Comparison of ENCODE assay signal across 10 cellular contexts in the genomic region with DNA sequence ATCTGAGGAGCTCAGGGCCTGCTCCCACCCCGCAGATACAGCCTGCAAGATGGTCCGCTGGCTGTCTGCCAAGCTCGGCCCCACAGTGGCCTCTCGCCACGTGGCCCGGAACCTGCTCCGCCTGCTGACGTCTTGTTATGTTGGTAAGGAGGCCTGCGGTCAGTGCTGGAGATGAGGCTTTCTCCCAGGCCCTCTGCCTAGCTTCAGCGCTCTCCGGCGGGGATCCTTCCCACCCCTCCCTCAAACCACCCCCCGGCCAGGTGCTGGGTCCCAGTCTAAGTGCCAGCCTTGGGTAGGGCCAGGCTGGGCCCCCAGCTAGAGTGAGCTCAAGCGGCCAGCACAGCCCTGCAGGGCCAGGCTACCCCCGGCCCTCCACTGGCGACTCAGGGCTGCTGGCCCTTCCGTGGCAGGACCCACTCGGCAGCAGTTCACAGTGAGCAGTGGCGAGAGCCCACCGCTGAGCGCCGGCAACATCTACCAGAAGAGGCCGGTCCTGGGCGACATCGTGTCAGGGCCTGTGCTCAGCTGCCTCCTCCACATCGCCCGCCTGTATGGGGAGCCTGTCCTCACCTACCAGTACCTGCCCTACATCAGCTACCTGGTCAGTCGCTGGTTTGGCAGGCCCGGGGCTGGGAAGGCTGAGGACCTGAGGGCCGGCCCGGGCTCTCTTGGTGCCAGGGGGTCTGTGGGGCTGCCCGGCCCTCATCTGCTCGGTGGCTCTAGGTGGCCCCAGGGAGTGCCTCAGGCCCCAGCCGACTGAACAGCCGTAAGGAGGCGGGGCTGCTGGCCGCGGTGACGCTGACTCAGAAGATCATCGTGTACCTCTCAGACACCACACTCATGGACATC. TPM values are rescaled to one million over a fixed set of nuclear protein-coding genes. Genes with fewer than 3 reads are reported as not detected.
DNase-seq lines count a peak whose midpoint lies in the region; ATAC-seq, FAIRE-seq and TF ChIP-seq lines count a peak whose summit lies in the region.
"Had no signal": no experiment of that assay in that cellular context is flagged by ENCODE, and none has a peak within 500 bp of the region (broad histone marks: within the 10 kb centered on the region; RNA-seq: fewer than 3 reads in every experiment).

No MANE protein-coding gene starts in this region.

- peak overlapping the region; percentile 28 for H3K4me3 ChIP-seq in upper lobe of right lung

- H3K36me3 Mint-ChIP-seq in dendritic cell treated with granulocyte-macrophage colony-stimulating factor and Interleukin-4, amounts not matched to agents 40 ng/mL and 50 ng/mL, for 4 days (ENCODE audit: low read depth) = peaks cover 100% of the 10 kb centered on the region
- H3K36me3 Mint-ChIP-seq in mesothelial cell of epicardium = peaks cover 12% of the 10 kb centered on the region
- H3K36me3 Mint-ChIP-seq in Calu3 (ENCODE audit: insufficient read depth, unreplicated experiment) = peaks cover under 1% of the 10 kb centered on the region
- H3K36me3 Mint-ChIP-seq: activated naive CD4-positive, alpha-beta T cell treated with anti-CD3 and anti-CD28 coated beads, Interleukin-2, amount 50 U/mL, for 72 hours had no signal

- CTCF ChIA-PET in Calu3 (lab: Charles Lee) (interaction anchor here (0.6 kb wide), 1 partner anchor 35 kb away, joined by 3 read pairs; no protein-coding TSS in a partner anchor), HEK293T (lab: Yijun Ruan, JAX) (no interaction called here)

- BruUV-seq in Calu3 (replicated peaks; lab: Mats Ljungman, UMichigan) = no TSS peak

- POLR2A ChIA-PET in HEK293T (lab: Yijun Ruan, JAX) = interaction anchor here (1.3 kb wide), 1 partner anchor 14 kb away, joined by 3 read pairs; no protein-coding TSS in a partner anchor

- intact Hi-C loops in dendritic cell treated with granulocyte-macrophage colony-stimulating factor and Interleukin-4, amounts not matched to agents 40 ng/mL and 50 ng/mL, for 4 days (cut with micrococcal nuclease) = no loop called here
- intact Hi-C loops in upper lobe of right lung (cut with DNase I) (no loop called here), Calu3 (cut with micrococcal nuclease; ENCODE audit: unreplicated experiment) (no loop called here)

- peak; percentile 91 for DNase-seq in OCI-M1 (lab: John Stamatoyannopoulos, UW)
- DNase-seq in mesothelial cell of epicardium (ENCODE audit: low spot score in 2 of 2, unreplicated experiment in 2 of 2) = peak in 1 of 2 experiments; percentile 65
- DNase-seq in upper lobe of right lung = peak; percentile 86
- DNase-seq in GM12891 (ENCODE audit: insufficient read length, low spot score) = no peak
- DNase-seq in Calu3 = no peak
- DNase-seq in HEK293T (ENCODE audit: extremely low spot score) = no peak

- H3K9me3 ChIP-seq in upper lobe of right lung = no peaks in the 10 kb centered on the region

- no peak for FAIRE-seq in GM12891 (lab: Jason Lieb, UNC)

- H3K27ac Mint-ChIP-seq in dendritic cell treated with granulocyte-macrophage colony-stimulating factor and Interleukin-4, amounts not matched to agents 40 ng/mL and 50 ng/mL, for 4 days = peak overlapping the region; percentile 86
- H3K27ac Mint-ChIP-seq in mesothelial cell of epicardium = peak overlapping the region; percentile 34
- no peak overlapping the region for H3K27ac Mint-ChIP-seq in Calu3 (ENCODE audit: unreplicated experiment)
- H3K27ac Mint-ChIP-seq: activated naive CD4-positive, alpha-beta T cell treated with anti-CD3 and anti-CD28 coated beads, Interleukin-2, amount 50 U/mL, for 72 hours had no signal

- H3K36me3 ChIP-seq in upper lobe of right lung = peaks cover 74% of the 10 kb centered on the region

- TF ChIP-seq CTCF in mesothelial cell of epicardium (IDR thresholded peaks at IDR 0.05; ENCODE audit: unreplicated experiment) (no peak), upper lobe of right lung (IDR thresholded peaks at IDR 0.05) (no peak), Calu3 (IDR thresholded peaks at IDR 0.05; ENCODE audit: unreplicated experiment) (no peak)

- no peaks in the 10 kb centered on the region for H3K27me3 ChIP-seq in upper lobe of right lung

- no peak overlapping the region for H3K4me3 Mint-ChIP-seq in dendritic cell treated with granulocyte-macrophage colony-stimulating factor and Interleukin-4, amounts not matched to agents 40 ng/mL and 50 ng/mL, for 4 days
- H3K4me3 Mint-ChIP-seq in mesothelial cell of epicardium = no peak overlapping the region
- H3K4me3 Mint-ChIP-seq in Calu3 (ENCODE audit: low read depth, unreplicated experiment) = no peak overlapping the region

- ATAC-seq in upper lobe of right lung = peak; percentile 62
- ATAC-seq in HG02642 (IDR thresholded peaks at IDR 0.05; ENCODE audit: poor library complexity, unreplicated experiment) = no peak

- TF ChIP-seq POLR2A in GM12891 (IDR thresholded peaks at IDR 0.05; ENCODE audit: low read depth, low read length) = no peak

- H3K27me3 Mint-ChIP-seq in dendritic cell treated with granulocyte-macrophage colony-stimulating factor and Interleukin-4, amounts not matched to agents 40 ng/mL and 50 ng/mL, for 4 days = no peaks in the 10 kb centered on the region
- H3K27me3 Mint-ChIP-seq in mesothelial cell of epicardium (ENCODE audit: low read depth) (no peaks in the 10 kb centered on the region), Calu3 (ENCODE audit: unreplicated experiment) (no peaks in the 10 kb centered on the region)

- no peaks in the 10 kb centered on the region for H3K9me3 Mint-ChIP-seq in dendritic cell treated with granulocyte-macrophage colony-stimulating factor and Interleukin-4, amounts not matched to agents 40 ng/mL and 50 ng/mL, for 4 days
- H3K9me3 Mint-ChIP-seq in mesothelial cell of epicardium (no peaks in the 10 kb centered on the region), Calu3 (ENCODE audit: low read depth, unreplicated experiment) (no peaks in the 10 kb centered on the region)
- H3K9me3 Mint-ChIP-seq: activated naive CD4-positive, alpha-beta T cell treated with anti-CD3 and anti-CD28 coated beads, Interleukin-2, amount 50 U/mL, for 72 hours had no signal

- H3K4me1 Mint-ChIP-seq in dendritic cell treated with granulocyte-macrophage colony-stimulating factor and Interleukin-4, amounts not matched to agents 40 ng/mL and 50 ng/mL, for 4 days (ENCODE audit: low read depth) = peaks cover 90% of the 10 kb centered on the region
- H3K4me1 Mint-ChIP-seq in mesothelial cell of epicardium (peaks cover 7% of the 10 kb centered on the region), Calu3 (ENCODE audit: low read depth, unreplicated experiment) (no peaks in the 10 kb centered on the region)

- H3K4me1 ChIP-seq in upper lobe of right lung = peaks cover 40% of the 10 kb centered on the region

- H3K27ac ChIP-seq in upper lobe of right lung = peak overlapping the region; percentile 83

TF ChIP-seq in GM12891, 5 proteins besides CTCF, POLR2A, EP300 and RAD21:
- no peak for TF ChIP-seq SPI1 (IDR thresholded peaks at IDR 0.05; ENCODE audit: low read depth, low read length)
- TF ChIP-seq POLR2AphosphoS5 (IDR thresholded peaks at IDR 0.05; ENCODE audit: low read depth, low read length) = no peak
- TF ChIP-seq POU2F2 (IDR thresholded peaks at IDR 0.05; ENCODE audit: low read depth, low read length) = no peak
- no peak for TF ChIP-seq PAX5 (IDR thresholded peaks at IDR 0.05; ENCODE audit: insufficient read depth, low read length, severe bottlenecking)
- no peak for TF ChIP-seq TAF1 (IDR thresholded peaks at IDR 0.05; ENCODE audit: low read depth, low read length)
TF ChIP-seq in GM12891: peak in this region for 0.

TF ChIP-seq in HEK293T, 16 proteins besides CTCF, POLR2A, EP300 and RAD21:
- TF ChIP-seq, protein P1, sequence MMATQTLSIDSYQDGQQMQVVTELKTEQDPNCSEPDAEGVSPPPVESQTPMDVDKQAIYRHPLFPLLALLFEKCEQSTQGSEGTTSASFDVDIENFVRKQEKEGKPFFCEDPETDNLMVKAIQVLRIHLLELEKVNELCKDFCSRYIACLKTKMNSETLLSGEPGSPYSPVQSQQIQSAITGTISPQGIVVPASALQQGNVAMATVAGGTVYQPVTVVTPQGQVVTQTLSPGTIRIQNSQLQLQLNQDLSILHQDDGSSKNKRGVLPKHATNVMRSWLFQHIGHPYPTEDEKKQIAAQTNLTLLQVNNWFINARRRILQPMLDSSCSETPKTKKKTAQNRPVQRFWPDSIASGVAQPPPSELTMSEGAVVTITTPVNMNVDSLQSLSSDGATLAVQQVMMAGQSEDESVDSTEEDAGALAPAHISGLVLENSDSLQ (IDR thresholded peaks at IDR 0.05) = no peak
- TF ChIP-seq BHLHE40 (IDR thresholded peaks at IDR 0.05; ENCODE audit: borderline replicate concordance) (no peak), NFRKB (IDR thresholded peaks at IDR 0.05) (no peak), SUZ12 (IDR thresholded peaks at IDR 0.05) (no peak), TARDBP (IDR thresholded peaks at IDR 0.05) (no peak), ARNT (IDR thresholded peaks at IDR 0.05) (no peak), LEF1 (IDR thresholded peaks at IDR 0.05; ENCODE audit: borderline replicate concordance) (no peak), ELF4 (IDR thresholded peaks at IDR 0.05) (no peak)

RNA-seq across cellular contexts. Expression of a gene that starts 6.1 kb away (rescaled TPM):
- total RNA-seq in mesothelial cell of epicardium = 20.3 to 22.9 TPM (median 20.6 TPM) in 3 replicates
- 43.9 TPM for total RNA-seq in upper lobe of right lung
- 6.8 TPM for polyA plus RNA-seq in GM12891 (2012; ENCODE audit: low read depth, missing spikeins)
- 11.2 and 11.8 TPM in 2 replicates for total RNA-seq in Calu3 (2022)

RNA-seq across cellular contexts. Expression of a gene that starts 12.1 kb away (rescaled TPM):
- total RNA-seq in mesothelial cell of epicardium (0.32 to 0.63 TPM (median 0.44 TPM) in 3 replicates), upper lobe of right lung (21.6 TPM), Calu3 (2022) (0.54 and 0.76 TPM in 2 replicates)
- polyA plus RNA-seq in GM12891 (2012; ENCODE audit: low read depth, missing spikeins) = 0.26 TPM
- total RNA-seq: lung microvascular endothelial cell had no signal

RNA-seq across cellular contexts. Expression of a gene that starts 20.4 kb away (rescaled TPM):
- total RNA-seq in mesothelial cell of epicardium = 8.6 to 9.2 TPM (median 8.7 TPM) in 3 replicates
- 12.7 TPM for total RNA-seq in upper lobe of right lung
- polyA plus RNA-seq in GM12891 (2012; ENCODE audit: low read depth, missing spikeins) = 0.10 TPM
- 5.9 and 6.7 TPM in 2 replicates for total RNA-seq in Calu3 (2022)

RNA-seq across cellular contexts. Expression of a gene that starts 31.3 kb away (rescaled TPM):
- 69.6 to 72.5 TPM (median 71.4 TPM) in 3 replicates for total RNA-seq in mesothelial cell of epicardium
- 119 TPM for total RNA-seq in upper lobe of right lung
- 5.4 TPM for polyA plus RNA-seq in GM12891 (2012; ENCODE audit: low read depth, missing spikeins)
- total RNA-seq in Calu3 (2022) = not detected in 2 replicates
- total RNA-seq: lung microvascular endothelial cell had no signal

RNA-seq across cellular contexts. Expression of a gene that starts 45.9 kb away (rescaled TPM):
- 331 to 354 TPM (median 334 TPM) in 3 replicates for total RNA-seq in mesothelial cell of epicardium
- total RNA-seq in upper lobe of right lung = 263 TPM
- 135 TPM for polyA plus RNA-seq in GM12891 (2012; ENCODE audit: low read depth, missing spikeins)
- total RNA-seq in Calu3 (2022) = 182 and 206 TPM in 2 replicates

Comparison
In these comparisons a context has a peak if more than half of its experiments do, and no peak if none do; other contexts are left out.
1. DNase-seq: peak in OCI-M1 (single experiment) and upper lobe of right lung (single experiment); none in GM12891 (single experiment), Calu3 (single experiment) and HEK293T (single experiment).
2. RNA of a gene that starts 12.1 kb away (total RNA-seq): 21.6 TPM in upper lobe of right lung (single experiment); 0.54 to 0.76 TPM in Calu3 and 0.32 to 0.63 TPM in mesothelial cell of epicardium; every median in the first group is over 10 times any median in the second.